Comparison of ENCODE assay signal across 2 cellular contexts in genomic region chr1:50414853-50415234, GRCh38.
TF ChIP-seq lines count a peak whose summit lies in the region.

No MANE protein-coding gene starts in this region.

TF ChIP-seq in HepG2, 621 proteins besides CTCF, POLR2A, EP300 and RAD21:
- TF ChIP-seq MAFF (IDR thresholded peaks at IDR 0.05; ENCODE audit: low read depth, low read length) (peak; percentile 46), NFKB2 (CRISPR knock-in tag; IDR thresholded peaks at IDR 0.05; ENCODE audit: borderline replicate concordance) (no peak), MAFK (conservative IDR thresholded peaks at IDR 0.05 in 1 of 2, IDR thresholded peaks at IDR 0.05 in 1 of 2; ENCODE audit: low read length in 2 of 2) (peak; percentile 45 to 69; a peak in 3 of 4 replicates)

TF ChIP-seq in WTC11, 78 proteins besides CTCF, POLR2A, EP300 and RAD21:
- TF ChIP-seq ZNF219 (CRISPR knock-in tag; IDR thresholded peaks at IDR 0.05; ENCODE audit: borderline replicate concordance), result no peak
- TF ChIP-seq MYBL2 (CRISPR knock-in tag; IDR thresholded peaks at IDR 0.05), result no peak
- TF ChIP-seq TP53 (CRISPR knock-in tag; IDR thresholded peaks at IDR 0.05), result no peak
- TF ChIP-seq ATF3 (CRISPR knock-in tag; conservative IDR thresholded peaks at IDR 0.05), result no peak
- TF ChIP-seq ZBTB43 (CRISPR knock-in tag; IDR thresholded peaks at IDR 0.05), result no peak
- TF ChIP-seq ZBTB21 (CRISPR knock-in tag; IDR thresholded peaks at IDR 0.05; ENCODE audit: borderline replicate concordance), result no peak
- TF ChIP-seq FOXP1 (CRISPR knock-in tag; IDR thresholded peaks at IDR 0.05; ENCODE audit: borderline replicate concordance), result no peak
- TF ChIP-seq SP1 (CRISPR knock-in tag; conservative IDR thresholded peaks at IDR 0.05), result no peak
- no peak for TF ChIP-seq USF2 (CRISPR knock-in tag; IDR thresholded peaks at IDR 0.05)
- no peak for TF ChIP-seq ATF2 (CRISPR knock-in tag; IDR thresholded peaks at IDR 0.05; ENCODE audit: borderline replicate concordance, low read depth)
- no peak for TF ChIP-seq AR (CRISPR knock-in tag; IDR thresholded peaks at IDR 0.05)
- no peak for TF ChIP-seq ERG (CRISPR knock-in tag; IDR thresholded peaks at IDR 0.05)
- no peak for TF ChIP-seq ZNF263 (CRISPR knock-in tag; IDR thresholded peaks at IDR 0.05; ENCODE audit: low read depth)
